In the genomic region with DNA sequence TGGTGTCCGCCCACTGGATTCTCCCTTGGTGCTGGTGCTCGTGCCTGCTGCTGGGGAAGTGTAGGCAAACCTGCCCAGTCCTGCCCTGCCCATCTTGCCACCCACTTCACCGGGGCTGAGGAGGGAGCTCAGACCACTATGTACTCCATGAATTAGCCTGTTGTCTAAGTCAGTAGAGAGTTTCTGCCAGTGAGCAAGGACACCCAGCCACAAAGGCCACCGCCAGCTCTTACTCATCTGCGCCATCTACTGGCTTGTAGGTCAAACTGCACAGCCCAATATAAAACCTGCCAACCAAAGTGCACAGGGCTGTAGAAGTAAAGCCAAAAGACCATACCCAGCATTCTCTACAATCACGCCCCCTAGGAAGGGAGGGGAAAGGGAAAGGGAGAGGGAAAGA, we compare ENCODE assay signal across 7 cellular contexts.
DNase-seq lines count a peak whose midpoint lies in the region; ATAC-seq and TF ChIP-seq lines count a peak whose summit lies in the region.

No MANE protein-coding gene starts in this region.

- no peaks in the 10 kb centered on the region for H4K20me1 ChIP-seq in DND-41 (ENCODE audit: insufficient read depth, low read length)

- ATAC-seq in DND-41 (ENCODE audit: insufficient read depth, low read depth) (no peak), lower lobe of right lung (peak in 1 of 2 donors; percentile 33), HG02571 (IDR thresholded peaks at IDR 0.05; ENCODE audit: unreplicated experiment) (no peak), GM18498 (IDR thresholded peaks at IDR 0.05; ENCODE audit: unreplicated experiment) (no peak)
- ATAC-seq in activated naive CD8-positive, alpha-beta T cell treated with anti-CD3 and anti-CD28 coated beads, Interleukin-2, amount 50 U/mL, for 24 hours, result peak; percentile 36

- H3K4me3 ChIP-seq in DND-41 (ENCODE audit: low read depth in 1 of 2, low read length in 2 of 2) (no peak overlapping the region), lower lobe of right lung (no peak overlapping the region)

- TF ChIP-seq CTCF in DND-41 (IDR thresholded peaks at IDR 0.05; ENCODE audit: borderline replicate concordance, extremely low read depth, low read length, poor library complexity, severe bottlenecking) (peak; percentile 51), lower lobe of right lung (IDR thresholded peaks at IDR 0.05) (peak; percentile 32)

- DNase-seq in DND-41 (no peak), HK-2 (ENCODE audit: unreplicated experiment) (peak; percentile 25), lower lobe of right lung (no peak), GDM1 (lab: John Stamatoyannopoulos, UW) (no peak)
- no peak for DNase-seq in activated naive CD8-positive, alpha-beta T cell treated with anti-CD3 and anti-CD28 coated beads, Interleukin-2, amount 50 U/mL, for 24 hours

- H3K4me1 ChIP-seq in DND-41 (ENCODE audit: insufficient read depth, low read length), result no peaks in the 10 kb centered on the region
- H3K4me1 ChIP-seq in lower lobe of right lung, result no peaks in the 10 kb centered on the region

- H3K79me2 ChIP-seq in DND-41 (ENCODE audit: insufficient read depth, low read length), result no peaks in the 10 kb centered on the region

- no peak overlapping the region for H2AFZ ChIP-seq in DND-41 (ENCODE audit: low read depth, low read length)

- peaks cover 27% of the 10 kb centered on the region for H3K9me3 ChIP-seq in DND-41 (ENCODE audit: insufficient read depth, low read length, severe bottlenecking)
- peaks cover 26% of the 10 kb centered on the region for H3K9me3 ChIP-seq in lower lobe of right lung

- no peak overlapping the region for H3K4me2 ChIP-seq in DND-41 (ENCODE audit: insufficient read depth, low read length)

- H3K36me3 ChIP-seq in DND-41 (ENCODE audit: insufficient read depth, low read length), result no peaks in the 10 kb centered on the region
- H3K36me3 ChIP-seq in lower lobe of right lung, result no peaks in the 10 kb centered on the region

- H3K4me3 Mint-ChIP-seq in activated naive CD8-positive, alpha-beta T cell treated with anti-CD3 and anti-CD28 coated beads, Interleukin-2, amount 50 U/mL, for 24 hours, result no peak overlapping the region

- H3K9ac ChIP-seq in DND-41 (ENCODE audit: low read depth, low read length), result no peak overlapping the region

- no peaks in the 10 kb centered on the region for H3K27me3 ChIP-seq in DND-41 (ENCODE audit: insufficient read depth, low read length, poor library complexity)
- H3K27me3 ChIP-seq in lower lobe of right lung (ENCODE audit: low read depth), result no peaks in the 10 kb centered on the region

- H3K27me3 Mint-ChIP-seq in activated naive CD8-positive, alpha-beta T cell treated with anti-CD3 and anti-CD28 coated beads, Interleukin-2, amount 50 U/mL, for 24 hours, result peaks cover 3% of the 10 kb centered on the region

- H3K9me3 Mint-ChIP-seq in activated naive CD8-positive, alpha-beta T cell treated with anti-CD3 and anti-CD28 coated beads, Interleukin-2, amount 50 U/mL, for 24 hours, result peaks cover 30% of the 10 kb centered on the region

- H3K27ac ChIP-seq in DND-41 (ENCODE audit: low read length) (no peak overlapping the region), lower lobe of right lung (no peak overlapping the region)

- no peaks in the 10 kb centered on the region for H3K4me1 Mint-ChIP-seq in activated naive CD8-positive, alpha-beta T cell treated with anti-CD3 and anti-CD28 coated beads, Interleukin-2, amount 50 U/mL, for 24 hours

- intact Hi-C loops in lower lobe of right lung (cut with DNase I), result no loop called here

- H3K27ac Mint-ChIP-seq in activated naive CD8-positive, alpha-beta T cell treated with anti-CD3 and anti-CD28 coated beads, Interleukin-2, amount 50 U/mL, for 24 hours, result no peak overlapping the region

- peaks cover 9% of the 10 kb centered on the region for H3K36me3 Mint-ChIP-seq in activated naive CD8-positive, alpha-beta T cell treated with anti-CD3 and anti-CD28 coated beads, Interleukin-2, amount 50 U/mL, for 24 hours (ENCODE audit: low read depth)
